ENCODE assay signal across 2 cellular contexts in genomic region chr1:92826792-92827191, GRCh38.
TF ChIP-seq lines count a peak whose summit lies in the region.

No MANE protein-coding gene starts in this region.

TF ChIP-seq in HEK293, 187 proteins besides CTCF, POLR2A, EP300 and RAD21 (continued from another document and continues in another):
- TF ChIP-seq, protein P1, sequence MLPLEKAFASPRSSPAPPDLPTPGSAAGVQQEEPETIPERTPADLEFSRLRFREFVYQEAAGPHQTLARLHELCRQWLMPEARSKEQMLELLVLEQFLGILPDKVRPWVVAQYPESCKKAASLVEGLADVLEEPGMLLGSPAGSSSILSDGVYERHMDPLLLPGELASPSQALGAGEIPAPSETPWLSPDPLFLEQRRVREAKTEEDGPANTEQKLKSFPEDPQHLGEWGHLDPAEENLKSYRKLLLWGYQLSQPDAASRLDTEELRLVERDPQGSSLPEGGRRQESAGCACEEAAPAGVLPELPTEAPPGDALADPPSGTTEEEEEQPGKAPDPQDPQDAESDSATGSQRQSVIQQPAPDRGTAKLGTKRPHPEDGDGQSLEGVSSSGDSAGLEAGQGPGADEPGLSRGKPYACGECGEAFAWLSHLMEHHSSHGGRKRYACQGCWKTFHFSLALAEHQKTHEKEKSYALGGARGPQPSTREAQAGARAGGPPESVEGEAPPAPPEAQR (tag by site-specific recombination; IDR thresholded peaks at IDR 0.05): no peak
- no peak for TF ChIP-seq ZNF529 (tag by site-specific recombination; IDR thresholded peaks at IDR 0.05; ENCODE audit: insufficient replicate concordance)
- TF ChIP-seq, protein P2, sequence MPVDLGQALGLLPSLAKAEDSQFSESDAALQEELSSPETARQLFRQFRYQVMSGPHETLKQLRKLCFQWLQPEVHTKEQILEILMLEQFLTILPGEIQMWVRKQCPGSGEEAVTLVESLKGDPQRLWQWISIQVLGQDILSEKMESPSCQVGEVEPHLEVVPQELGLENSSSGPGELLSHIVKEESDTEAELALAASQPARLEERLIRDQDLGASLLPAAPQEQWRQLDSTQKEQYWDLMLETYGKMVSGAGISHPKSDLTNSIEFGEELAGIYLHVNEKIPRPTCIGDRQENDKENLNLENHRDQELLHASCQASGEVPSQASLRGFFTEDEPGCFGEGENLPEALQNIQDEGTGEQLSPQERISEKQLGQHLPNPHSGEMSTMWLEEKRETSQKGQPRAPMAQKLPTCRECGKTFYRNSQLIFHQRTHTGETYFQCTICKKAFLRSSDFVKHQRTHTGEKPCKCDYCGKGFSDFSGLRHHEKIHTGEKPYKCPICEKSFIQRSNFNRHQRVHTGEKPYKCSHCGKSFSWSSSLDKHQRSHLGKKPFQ (tag by site-specific recombination; IDR thresholded peaks at IDR 0.05): peak; percentile 66
- no peak for TF ChIP-seq KLF10 (tag by site-specific recombination; IDR thresholded peaks at IDR 0.05)
- TF ChIP-seq ZNF366 (tag by site-specific recombination; conservative IDR thresholded peaks at IDR 0.05): 0 out of 2 replicates have a peak, but pooled peaks have one; percentile 17
- TF ChIP-seq ZNF335 (tag by site-specific recombination; conservative IDR thresholded peaks at IDR 0.05): 0 out of 2 replicates have a peak, but pooled peaks have one; percentile 20
- TF ChIP-seq ZNF362 (tag by site-specific recombination; IDR thresholded peaks at IDR 0.05): peak; percentile 54; the same call in 1 of the 2 replicates
- TF ChIP-seq ZNF626 (tag by site-specific recombination; IDR thresholded peaks at IDR 0.05): no peak
- TF ChIP-seq IKZF3 (tag by site-specific recombination; IDR thresholded peaks at IDR 0.05): no peak
- TF ChIP-seq ZNF639 (tag by site-specific recombination; IDR thresholded peaks at IDR 0.05): peak; percentile 51; the same call in 1 of the 2 replicates
- TF ChIP-seq ZSCAN5A (tag by site-specific recombination; IDR thresholded peaks at IDR 0.05): peak; percentile 54; the same call in 1 of the 2 replicates
- TF ChIP-seq KLF8 (tag by site-specific recombination; IDR thresholded peaks at IDR 0.05): peak; percentile 20; the same call in 1 of the 2 replicates
- TF ChIP-seq ZBTB17 (tag by site-specific recombination; IDR thresholded peaks at IDR 0.05): peak; percentile 67
- TF ChIP-seq ZNF280C (tag by site-specific recombination; IDR thresholded peaks at IDR 0.05): no peak
- TF ChIP-seq, protein P3, sequence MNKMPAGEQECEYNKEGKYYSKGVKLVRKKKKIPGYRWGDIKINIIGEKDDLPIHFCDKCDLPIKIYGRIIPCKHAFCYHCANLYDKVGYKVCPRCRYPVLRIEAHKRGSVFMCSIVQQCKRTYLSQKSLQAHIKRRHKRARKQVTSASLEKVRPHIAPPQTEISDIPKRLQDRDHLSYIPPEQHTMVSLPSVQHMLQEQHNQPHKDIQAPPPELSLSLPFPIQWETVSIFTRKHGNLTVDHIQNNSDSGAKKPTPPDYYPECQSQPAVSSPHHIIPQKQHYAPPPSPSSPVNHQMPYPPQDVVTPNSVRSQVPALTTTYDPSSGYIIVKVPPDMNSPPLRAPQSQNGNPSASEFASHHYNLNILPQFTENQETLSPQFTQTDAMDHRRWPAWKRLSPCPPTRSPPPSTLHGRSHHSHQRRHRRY (tag by site-specific recombination; IDR thresholded peaks at IDR 0.05): no peak
- TF ChIP-seq ZNF621 (tag by site-specific recombination; IDR thresholded peaks at IDR 0.05): no peak

TF ChIP-seq in K562, 482 proteins besides CTCF, POLR2A, EP300 and RAD21 (continued from another document):
- TF ChIP-seq, protein P4, sequence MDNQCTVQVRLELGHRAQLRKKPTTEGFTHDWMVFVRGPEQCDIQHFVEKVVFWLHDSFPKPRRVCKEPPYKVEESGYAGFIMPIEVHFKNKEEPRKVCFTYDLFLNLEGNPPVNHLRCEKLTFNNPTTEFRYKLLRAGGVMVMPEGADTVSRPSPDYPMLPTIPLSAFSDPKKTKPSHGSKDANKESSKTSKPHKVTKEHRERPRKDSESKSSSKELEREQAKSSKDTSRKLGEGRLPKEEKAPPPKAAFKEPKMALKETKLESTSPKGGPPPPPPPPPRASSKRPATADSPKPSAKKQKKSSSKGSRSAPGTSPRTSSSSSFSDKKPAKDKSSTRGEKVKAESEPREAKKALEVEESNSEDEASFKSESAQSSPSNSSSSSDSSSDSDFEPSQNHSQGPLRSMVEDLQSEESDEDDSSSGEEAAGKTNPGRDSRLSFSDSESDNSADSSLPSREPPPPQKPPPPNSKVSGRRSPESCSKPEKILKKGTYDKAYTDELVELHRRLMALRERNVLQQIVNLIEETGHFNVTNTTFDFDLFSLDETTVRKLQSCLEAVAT (IDR thresholded peaks at IDR 0.05): no peak
- peak; percentile 34; the same call in 1 of the 2 replicates for TF ChIP-seq DPF2 (IDR thresholded peaks at IDR 0.05)
- no peak for TF ChIP-seq ZNF561 (CRISPR knock-in tag; conservative IDR thresholded peaks at IDR 0.05)
- TF ChIP-seq FOSL1 (tag; conservative IDR thresholded peaks at IDR 0.05): peak; percentile 58; the same call in 1 of the 2 replicates
- TF ChIP-seq, protein P5, sequence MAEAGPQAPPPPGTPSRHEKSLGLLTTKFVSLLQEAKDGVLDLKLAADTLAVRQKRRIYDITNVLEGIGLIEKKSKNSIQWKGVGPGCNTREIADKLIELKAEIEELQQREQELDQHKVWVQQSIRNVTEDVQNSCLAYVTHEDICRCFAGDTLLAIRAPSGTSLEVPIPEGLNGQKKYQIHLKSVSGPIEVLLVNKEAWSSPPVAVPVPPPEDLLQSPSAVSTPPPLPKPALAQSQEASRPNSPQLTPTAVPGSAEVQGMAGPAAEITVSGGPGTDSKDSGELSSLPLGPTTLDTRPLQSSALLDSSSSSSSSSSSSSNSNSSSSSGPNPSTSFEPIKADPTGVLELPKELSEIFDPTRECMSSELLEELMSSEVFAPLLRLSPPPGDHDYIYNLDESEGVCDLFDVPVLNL (CRISPR knock-in tag; IDR thresholded peaks at IDR 0.05; ENCODE audit: low read depth): no peak
- no peak for TF ChIP-seq KDM5B (IDR thresholded peaks at IDR 0.05; ENCODE audit: insufficient replicate concordance, low read depth, low read length)
- no peak for TF ChIP-seq PTTG1 (tag; IDR thresholded peaks at IDR 0.05; ENCODE audit: low read depth)
- TF ChIP-seq SMARCB1 (IDR thresholded peaks at IDR 0.05; ENCODE audit: insufficient read length, low read depth): no peak
- TF ChIP-seq, protein P6, sequence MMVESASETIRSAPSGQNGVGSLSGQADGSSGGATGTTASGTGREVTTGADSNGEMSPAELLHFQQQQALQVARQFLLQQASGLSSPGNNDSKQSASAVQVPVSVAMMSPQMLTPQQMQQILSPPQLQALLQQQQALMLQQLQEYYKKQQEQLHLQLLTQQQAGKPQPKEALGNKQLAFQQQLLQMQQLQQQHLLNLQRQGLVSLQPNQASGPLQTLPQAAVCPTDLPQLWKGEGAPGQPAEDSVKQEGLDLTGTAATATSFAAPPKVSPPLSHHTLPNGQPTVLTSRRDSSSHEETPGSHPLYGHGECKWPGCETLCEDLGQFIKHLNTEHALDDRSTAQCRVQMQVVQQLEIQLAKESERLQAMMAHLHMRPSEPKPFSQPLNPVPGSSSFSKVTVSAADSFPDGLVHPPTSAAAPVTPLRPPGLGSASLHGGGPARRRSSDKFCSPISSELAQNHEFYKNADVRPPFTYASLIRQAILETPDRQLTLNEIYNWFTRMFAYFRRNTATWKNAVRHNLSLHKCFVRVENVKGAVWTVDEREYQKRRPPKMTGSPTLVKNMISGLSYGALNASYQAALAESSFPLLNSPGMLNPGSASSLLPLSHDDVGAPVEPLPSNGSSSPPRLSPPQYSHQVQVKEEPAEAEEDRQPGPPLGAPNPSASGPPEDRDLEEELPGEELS (CRISPR knock-in tag; IDR thresholded peaks at IDR 0.05; ENCODE audit: borderline replicate concordance): no peak
- TF ChIP-seq MEF2D (tag; conservative IDR thresholded peaks at IDR 0.05; ENCODE audit: low read depth): no peak
- TF ChIP-seq NR2C2 (CRISPR knock-in tag; IDR thresholded peaks at IDR 0.05): no peak
- no peak for TF ChIP-seq NR2C2 (tag; IDR thresholded peaks at IDR 0.05)
- no peak for TF ChIP-seq MAFK (IDR thresholded peaks at IDR 0.05; ENCODE audit: low read length)
- peak; percentile 75 for TF ChIP-seq ATF3 (IDR thresholded peaks at IDR 0.05)
- TF ChIP-seq ATF3 (CRISPR knock-in tag; conservative IDR thresholded peaks at IDR 0.05): no peak
- TF ChIP-seq BRCA1 (IDR thresholded peaks at IDR 0.05): no peak
- no peak for TF ChIP-seq BRCA1 (CRISPR knock-in tag; IDR thresholded peaks at IDR 0.05)
- TF ChIP-seq ZMIZ1 (IDR thresholded peaks at IDR 0.05; ENCODE audit: low read depth in 2 of 2, low read length in 2 of 2): no peak
- no peak for TF ChIP-seq ZNF766 (CRISPR knock-in tag; conservative IDR thresholded peaks at IDR 0.05)
- no peak for TF ChIP-seq PHF20 (IDR thresholded peaks at IDR 0.05; ENCODE audit: partially characterized antibody)
- no peak for TF ChIP-seq HNRNPUL1 (IDR thresholded peaks at IDR 0.05; ENCODE audit: low read length)
- no peak for TF ChIP-seq ZNF778 (CRISPR knock-in tag; IDR thresholded peaks at IDR 0.05)
- no peak for TF ChIP-seq XRCC3 (IDR thresholded peaks at IDR 0.05)
- no peak for TF ChIP-seq YY1 (IDR thresholded peaks at IDR 0.05; ENCODE audit: borderline replicate concordance in 1 of 3, control insufficient read depth in 1 of 3, extremely low read depth in 1 of 3, insufficient read depth in 3 of 3, insufficient read length in 1 of 3, insufficient replicate concordance in 2 of 3, low read depth in 1 of 3, low read length in 2 of 3)
- TF ChIP-seq MYNN (IDR thresholded peaks at IDR 0.05): no peak
- TF ChIP-seq MYNN (CRISPR knock-in tag; IDR thresholded peaks at IDR 0.05): no peak
- no peak for TF ChIP-seq BACH1 (tag; IDR thresholded peaks at IDR 0.05)
- TF ChIP-seq BRD9 (IDR thresholded peaks at IDR 0.05; ENCODE audit: low read depth, partially characterized antibody): no peak
- TF ChIP-seq ZNF707 (CRISPR knock-in tag; conservative IDR thresholded peaks at IDR 0.05): no peak
- no peak for TF ChIP-seq CXXC5 (CRISPR knock-in tag; IDR thresholded peaks at IDR 0.05)
- no peak for TF ChIP-seq ZNF431 (CRISPR knock-in tag; IDR thresholded peaks at IDR 0.05)
- TF ChIP-seq FOXP1 (CRISPR knock-in tag; IDR thresholded peaks at IDR 0.05): no peak
- no peak for TF ChIP-seq NCOA1 (IDR thresholded peaks at IDR 0.05; ENCODE audit: low read depth)
- peak; percentile 45; the same call in 1 of the 2 replicates for TF ChIP-seq SMARCE1 (IDR thresholded peaks at IDR 0.05)
- peak; percentile 38; the same call in 1 of the 2 replicates for TF ChIP-seq SMARCA4 (IDR thresholded peaks at IDR 0.05)
- no peak for TF ChIP-seq ZNF24 (IDR thresholded peaks at IDR 0.05)
- TF ChIP-seq WHSC1 (IDR thresholded peaks at IDR 0.05; ENCODE audit: low read length): no peak
- no peak for TF ChIP-seq KAT8 (IDR thresholded peaks at IDR 0.05; ENCODE audit: low read depth)
- no peak for TF ChIP-seq BHLHE40 (IDR thresholded peaks at IDR 0.05; ENCODE audit: low read length)
- TF ChIP-seq ZFX (CRISPR knock-in tag; IDR thresholded peaks at IDR 0.05): peak; percentile 35; the same call in 1 of the 2 replicates
- TF ChIP-seq SUPT5H (IDR thresholded peaks at IDR 0.05): no peak
- TF ChIP-seq ZNF121 (CRISPR knock-in tag; conservative IDR thresholded peaks at IDR 0.05): peak; percentile 58
- 0 out of 2 replicates have a peak, but pooled peaks have one; percentile 58 for TF ChIP-seq JUN (IDR thresholded peaks at IDR 0.05; ENCODE audit: borderline replicate concordance, low read depth, low read length)
- no peak for TF ChIP-seq JUN (CRISPR knock-in tag; IDR thresholded peaks at IDR 0.05; ENCODE audit: borderline replicate concordance)
TF ChIP-seq in K562: peak in this region for 9.
